ENCODE assay signal across 20 cellular contexts in genomic region chr6:84521419-84522001, GRCh38.
"Had no signal": no experiment of that assay in that cellular context is flagged by ENCODE, and none has a peak within 500 bp of the region (broad histone marks: within the 10 kb centered on the region; RNA-seq: fewer than 3 reads in every experiment).

No MANE protein-coding gene starts in this region.

- H3K27ac Mint-ChIP-seq: activated B cell treated with CpG ODN at 0.5 μM for 24 hours; activated CD4-positive, alpha-beta T cell treated with anti-CD3 and anti-CD28 coated beads, Interleukin-2, amount 10 ng/mL, durations not matched to agents 24 days and 14 days; activated CD8-positive, alpha-beta T cell treated with anti-CD3 and anti-CD28 coated beads, Interleukin-2, amount 10 ng/mL, durations not matched to agents 7 days and 5 days; activated naive CD4-positive, alpha-beta T cell treated with anti-CD3 and anti-CD28 coated beads, Interleukin-2, amount 50 U/mL, for 72 hours; effector memory CD8-positive, alpha-beta T cell; naive thymus-derived CD4-positive, alpha-beta T cell; stimulated activated naive CD8-positive, alpha-beta T cell treated with anti-CD3 and anti-CD28 coated beads, Interleukin-15, Interleukin-2, amounts not matched to agents 100 ng/mL and 50 ng/mL, for 24 hours; type B pancreatic cell had no signal

- H3K9me3 Mint-ChIP-seq: activated B cell treated with CpG ODN at 0.5 μM for 24 hours; activated CD4-positive, alpha-beta T cell treated with anti-CD3 and anti-CD28 coated beads, Interleukin-2, amount 10 ng/mL, durations not matched to agents 24 days and 14 days; stimulated activated naive CD8-positive, alpha-beta T cell treated with anti-CD3 and anti-CD28 coated beads, Interleukin-15, Interleukin-2, amounts not matched to agents 100 ng/mL and 50 ng/mL, for 24 hours; type B pancreatic cell had no signal

- H3K4me1 ChIP-seq: gastroesophageal sphincter, suprapubic skin had no signal

- H3K36me3 ChIP-seq: gastroesophageal sphincter, neutrophil, suprapubic skin had no signal

- H3K4me3 ChIP-seq: gastroesophageal sphincter, mucosa of descending colon, suprapubic skin had no signal

- H3K4me3 Mint-ChIP-seq: activated B cell treated with CpG ODN at 0.5 μM for 24 hours; activated CD4-positive, alpha-beta T cell treated with anti-CD3 and anti-CD28 coated beads, Interleukin-2, amount 10 ng/mL, durations not matched to agents 24 days and 14 days; activated CD8-positive, alpha-beta T cell treated with anti-CD3 and anti-CD28 coated beads, Interleukin-2, amount 10 ng/mL, durations not matched to agents 7 days and 5 days; effector memory CD8-positive, alpha-beta T cell; naive thymus-derived CD4-positive, alpha-beta T cell; stimulated activated naive CD8-positive, alpha-beta T cell treated with anti-CD3 and anti-CD28 coated beads, Interleukin-15, Interleukin-2, amounts not matched to agents 100 ng/mL and 50 ng/mL, for 24 hours; type B pancreatic cell had no signal

- H3K4me1 Mint-ChIP-seq: activated B cell treated with CpG ODN at 0.5 μM for 24 hours; activated CD4-positive, alpha-beta T cell treated with anti-CD3 and anti-CD28 coated beads, Interleukin-2, amount 10 ng/mL, durations not matched to agents 24 days and 14 days; naive thymus-derived CD4-positive, alpha-beta T cell had no signal

- ATAC-seq: activated CD8-positive, alpha-beta T cell treated with anti-CD3 and anti-CD28 coated beads, Interleukin-2, amount 10 ng/mL, durations not matched to agents 7 days and 5 days; effector memory CD8-positive, alpha-beta T cell; left lobe of liver; naive thymus-derived CD4-positive, alpha-beta T cell had no signal

- DNase-seq: activated B cell treated with CpG ODN at 0.5 μM for 24 hours; activated CD4-positive, alpha-beta T cell treated with anti-CD3 and anti-CD28 coated beads, Interleukin-2, amount 10 ng/mL, durations not matched to agents 24 days and 14 days; activated CD8-positive, alpha-beta memory T cell treated with anti-CD3 and anti-CD28 coated beads, Interleukin-2, amount 50 U/mL, for 4 hours; activated CD8-positive, alpha-beta T cell treated with anti-CD3 and anti-CD28 coated beads, Interleukin-2, amount 10 ng/mL, durations not matched to agents 7 days and 5 days; activated gamma-delta T cell; activated T-cell treated with anti-CD3 and anti-CD28 coated beads, Interleukin-2, amount 50 U/mL, for 48 hours; amygdala; effector memory CD8-positive, alpha-beta T cell; islet precursor cell; mucosa of descending colon; naive thymus-derived CD4-positive, alpha-beta T cell; small intestine; T-helper 2 cell had no signal

- H3K36me3 Mint-ChIP-seq: activated naive CD4-positive, alpha-beta T cell treated with anti-CD3 and anti-CD28 coated beads, Interleukin-2, amount 50 U/mL, for 72 hours; naive thymus-derived CD4-positive, alpha-beta T cell; type B pancreatic cell had no signal

- H3K27ac ChIP-seq: gastroesophageal sphincter, neutrophil, suprapubic skin had no signal

- H3K27me3 Mint-ChIP-seq: activated B cell treated with CpG ODN at 0.5 μM for 24 hours; activated CD4-positive, alpha-beta T cell treated with anti-CD3 and anti-CD28 coated beads, Interleukin-2, amount 10 ng/mL, durations not matched to agents 24 days and 14 days; effector memory CD8-positive, alpha-beta T cell; stimulated activated naive CD8-positive, alpha-beta T cell treated with anti-CD3 and anti-CD28 coated beads, Interleukin-15, Interleukin-2, amounts not matched to agents 100 ng/mL and 50 ng/mL, for 24 hours had no signal

- H3K9me3 ChIP-seq: gastroesophageal sphincter, mucosa of descending colon, neutrophil, suprapubic skin had no signal

- H3K27me3 ChIP-seq: gastroesophageal sphincter, neutrophil, suprapubic skin had no signal
